In the genomic region with DNA sequence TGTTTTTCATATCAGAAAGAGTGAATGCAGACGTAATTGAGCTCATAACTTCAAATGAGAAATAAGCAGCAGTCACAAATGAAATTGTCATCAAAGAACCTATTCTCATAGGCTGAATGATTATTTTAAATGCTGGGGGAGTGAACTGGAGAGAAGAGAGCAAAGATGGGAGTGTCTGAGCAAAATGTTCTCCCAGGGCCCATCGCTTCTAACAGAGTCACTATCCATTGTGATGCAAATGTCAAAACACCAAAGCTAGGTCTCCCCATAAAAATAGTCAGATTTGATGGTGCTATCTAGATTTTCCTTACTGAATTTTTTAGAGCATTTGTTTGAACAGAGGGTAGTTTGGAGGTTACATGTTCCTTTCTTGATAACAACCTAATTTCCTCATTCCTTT, we compare ENCODE assay signal across 22 cellular contexts.
"Had no signal": no experiment of that assay in that cellular context is flagged by ENCODE, and none has a peak within 500 bp of the region (broad histone marks: within the 10 kb centered on the region; RNA-seq: fewer than 3 reads in every experiment).

No MANE protein-coding gene starts in this region.

- H3K27me3 ChIP-seq: ascending aorta, cardiac muscle cell, colonic mucosa, spleen, tibial nerve had no signal

- H3K9me3 ChIP-seq: ascending aorta, colonic mucosa, spleen, tibial nerve had no signal

- ATAC-seq: left cardiac atrium; left ventricle myocardium superior; naive thymus-derived CD4-positive, alpha-beta T cell; right cardiac atrium had no signal

- H3K4me1 ChIP-seq: ascending aorta, colonic mucosa, spleen, tibial nerve had no signal

- H3K4me3 ChIP-seq: ascending aorta, cardiac muscle cell, colonic mucosa, spleen, tibial nerve had no signal

- DNase-seq: activated CD4-positive, alpha-beta memory T cell treated with anti-CD3 and anti-CD28 coated beads for 36 hours; activated CD4-positive, alpha-beta T cell treated with anti-CD3 and anti-CD28 coated beads for 48 hours; activated CD8-positive, alpha-beta memory T cell treated with anti-CD3 and anti-CD28 coated beads, Interleukin-2, amount 50 U/mL, for 4 hours; activated gamma-delta T cell; activated naive CD4-positive, alpha-beta T cell treated with anti-CD3 and anti-CD28 coated beads, Interleukin-2, amount 10 ng/mL, durations not matched to agents 7 days and 5 days; activated naive CD8-positive, alpha-beta T cell treated with anti-CD3 and anti-CD28 coated beads, Interleukin-2, amount 10 ng/mL, durations not matched to agents 7 days and 5 days; activated T-cell treated with anti-CD3 and anti-CD28 coated beads, Interleukin-2, amount 50 U/mL, for 24 hours; cerebellar nuclear complex; colonic mucosa; effector memory CD4-positive, alpha-beta T cell; left cardiac atrium; left ventricle myocardium superior; mammary epithelial cell; midbrain; naive thymus-derived CD4-positive, alpha-beta T cell; posterior cingulate gyrus; right cardiac atrium; spleen; stimulated activated naive CD4-positive, alpha-beta T cell had no signal

- H3K27ac ChIP-seq: ascending aorta, cardiac muscle cell, colonic mucosa, spleen, tibial nerve had no signal

- H3K36me3 ChIP-seq: ascending aorta, cardiac muscle cell, colonic mucosa, spleen, tibial nerve had no signal
